In the genomic region with DNA sequence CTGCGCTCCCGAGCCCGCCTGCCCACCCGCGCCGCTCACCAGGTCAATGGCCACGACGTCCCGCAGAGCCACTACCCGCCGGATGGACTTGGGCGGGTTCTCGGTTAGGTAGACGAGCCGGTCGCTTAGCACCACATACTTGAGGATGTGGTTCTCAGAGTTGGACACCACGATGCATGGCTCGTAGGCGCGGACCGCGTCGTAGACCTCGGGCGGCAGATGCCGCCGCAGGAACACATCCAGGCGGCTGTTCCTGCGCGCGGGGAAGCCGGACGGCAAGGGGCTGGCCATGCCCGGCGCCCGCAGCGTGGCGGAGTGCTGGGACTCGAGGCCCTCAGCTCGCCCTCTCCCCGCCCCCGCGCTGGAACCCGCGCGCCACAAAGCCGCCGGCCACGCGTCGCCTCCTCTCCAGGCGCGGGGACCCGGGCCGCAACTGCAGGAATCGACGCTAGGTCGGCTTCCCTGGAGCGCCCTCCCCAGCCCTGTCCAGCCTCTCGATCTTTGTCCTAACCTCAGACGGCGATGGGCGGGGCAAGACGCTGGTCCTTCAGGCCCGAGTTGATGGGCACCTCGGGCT, we compare ENCODE assay signal across 8 cellular contexts. TPM values are rescaled to one million over a fixed set of nuclear protein-coding genes. Genes with fewer than 3 reads are reported as not detected.
DNase-seq lines count a peak whose midpoint lies in the region; ATAC-seq and TF ChIP-seq lines count a peak whose summit lies in the region.

Gene C12orf56, minus strand, starts transcription at position 484 of the 577 bp plus-strand sequence. Its CDS starts 193 bp downstream, at position 291.

- no peak within 1 kb of the TSS for H3K27ac Mint-ChIP-seq in stimulated activated naive CD8-positive, alpha-beta T cell treated with anti-CD3 and anti-CD28 coated beads, Interleukin-15, amount 100 ng/mL, for 72 hours

- no peak within 1 kb of the TSS for H3K27ac ChIP-seq in cardiac muscle cell

- H3K4me1 Mint-ChIP-seq in stimulated activated naive CD8-positive, alpha-beta T cell treated with anti-CD3 and anti-CD28 coated beads, Interleukin-15, amount 100 ng/mL, for 72 hours = peaks cover 18% of the 10 kb centered on the region

- H3K4me3 ChIP-seq in cardiac muscle cell = peak within 1 kb of the TSS; percentile 7
- peak within 1 kb of the TSS; percentile 60 for H3K4me3 ChIP-seq in iPS-15b (ENCODE audit: low read depth, low read length)

- H3K27me3 ChIP-seq in cardiac muscle cell (peaks cover 22% of the 10 kb centered on the region), iPS-15b (ENCODE audit: control insufficient read depth, insufficient read depth, low read length) (peaks cover 8% of the 10 kb centered on the region)

- intact Hi-C loops in Right ventricle myocardium inferior (cut with DNase I) = no loop called here

- TF ChIP-seq CTCF in cardiac muscle cell (IDR thresholded peaks at IDR 0.05; ENCODE audit: low read depth, low read length) = no peak

- H3K4me1 ChIP-seq in cardiac muscle cell (ENCODE audit: low read depth) = no peaks in the 10 kb centered on the region
- no peaks in the 10 kb centered on the region for H3K4me1 ChIP-seq in iPS-15b (ENCODE audit: control insufficient read depth, insufficient read depth, low read length)

- H3K27me3 Mint-ChIP-seq in stimulated activated naive CD8-positive, alpha-beta T cell treated with anti-CD3 and anti-CD28 coated beads, Interleukin-15, amount 100 ng/mL, for 72 hours = peaks cover 12% of the 10 kb centered on the region

- peak within 1 kb of the TSS; percentile 5 for H3K9ac ChIP-seq in iPS-15b (ENCODE audit: low read depth, low read length)

- H3K9me3 Mint-ChIP-seq in stimulated activated naive CD8-positive, alpha-beta T cell treated with anti-CD3 and anti-CD28 coated beads, Interleukin-15, amount 100 ng/mL, for 72 hours = no peaks in the 10 kb centered on the region

- ATAC-seq in Right ventricle myocardium inferior (no peak), HG02938 (IDR thresholded peaks at IDR 0.05; ENCODE audit: unreplicated experiment) (no peak)
- ATAC-seq in stimulated activated naive CD8-positive, alpha-beta T cell treated with anti-CD3 and anti-CD28 coated beads, Interleukin-15, amount 100 ng/mL, for 72 hours = peak; percentile 68

- peak within 1 kb of the TSS; percentile 80 to 83 for H3K4me3 Mint-ChIP-seq in stimulated activated naive CD8-positive, alpha-beta T cell treated with anti-CD3 and anti-CD28 coated beads, Interleukin-15, amount 100 ng/mL, for 72 hours

- DNase-seq in cardiac muscle cell (ENCODE audit: low read depth in 1 of 2, low spot score in 1 of 2) = peak; percentile 25 to 34
- no peak for DNase-seq in Right ventricle myocardium inferior (ENCODE audit: missing footprints)
- peak; percentile 17 for DNase-seq in activated naive CD4-positive, alpha-beta T cell treated with Interleukin-2 at 50 U/mL for 16 hours
- peak; percentile 17 to 27 for DNase-seq in stimulated activated naive CD8-positive, alpha-beta T cell treated with anti-CD3 and anti-CD28 coated beads, Interleukin-15, amount 100 ng/mL, for 72 hours
- no peak for DNase-seq in RKO (ENCODE audit: low spot score)
- no peak for DNase-seq in inferior parietal cortex (ENCODE audit: extremely low spot score)

- H3K9me3 ChIP-seq in cardiac muscle cell (ENCODE audit: low read depth) (no peaks in the 10 kb centered on the region), iPS-15b (ENCODE audit: control insufficient read depth, insufficient read depth, low read length) (no peaks in the 10 kb centered on the region)

- H3K36me3 ChIP-seq in cardiac muscle cell (no peaks in the 10 kb centered on the region), iPS-15b (ENCODE audit: control insufficient read depth, insufficient read depth, low read length) (no peaks in the 10 kb centered on the region)

RNA-seq across cellular contexts. Expression of gene C12orf56, which starts in this region (rescaled TPM):
- not detected in 2 replicates for total RNA-seq in cardiac muscle cell
- not detected in 2 replicates for polyA plus RNA-seq in cardiac muscle cell
- total RNA-seq in Right ventricle myocardium inferior = not detected

Comparison
In these comparisons a context has a peak if more than half of its experiments do, and no peak if none do; other contexts are left out.
1. Peak in DNase-seq and H3K4me3 ChIP-seq in cardiac muscle cell; RNA of the gene not detected or under 1 TPM.
2. DNase-seq: peak in activated naive CD4-positive, alpha-beta T cell treated with Interleukin-2 at 50 U/mL for 16 hours (single experiment) and stimulated activated naive CD8-positive, alpha-beta T cell treated with anti-CD3 and anti-CD28 coated beads, Interleukin-15, amount 100 ng/mL, for 72 hours (2 of 2); none in Right ventricle myocardium inferior (single experiment), RKO (single experiment) and inferior parietal cortex (single experiment).